ENCODE assay signal across 9 cellular contexts in the genomic region with DNA sequence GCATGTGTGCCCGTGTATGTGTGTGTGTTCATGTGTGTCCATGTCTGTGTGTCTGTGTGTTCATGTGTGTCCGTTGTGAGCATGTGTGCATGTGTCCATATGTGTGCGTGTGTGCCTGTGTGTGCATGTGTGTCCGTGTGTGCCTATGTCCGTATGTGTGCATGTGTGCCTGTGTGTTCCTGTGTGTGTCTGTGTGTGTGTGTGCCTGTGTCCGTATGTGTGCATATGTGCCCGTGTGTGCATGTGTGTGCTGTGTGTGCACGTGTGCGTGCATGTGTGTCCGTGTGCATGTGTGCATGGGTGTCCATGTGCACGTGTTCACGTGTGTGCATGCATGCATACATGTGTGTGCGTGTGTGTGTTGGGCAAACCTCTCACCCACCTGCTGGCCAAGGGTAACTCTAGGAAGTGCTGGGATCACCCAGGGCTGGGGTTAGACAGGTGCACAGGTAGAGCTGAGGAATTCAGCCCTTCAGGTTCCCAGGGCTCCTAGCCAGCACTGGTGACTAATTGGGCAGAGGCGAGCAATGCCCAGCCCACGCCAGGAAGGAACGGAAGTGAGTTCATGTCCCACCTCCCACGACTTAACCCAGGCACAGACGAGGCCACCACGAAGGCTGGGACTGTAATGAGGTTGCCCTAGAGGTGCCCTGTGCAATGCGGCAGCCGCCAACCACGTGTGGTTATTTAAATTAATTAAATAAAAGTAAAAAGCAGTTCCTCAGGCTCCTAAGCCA. TPM values are rescaled to one million over a fixed set of nuclear protein-coding genes. Genes with fewer than 3 reads are reported as not detected.
DNase-seq lines count a peak whose midpoint lies in the region; FAIRE-seq and TF ChIP-seq lines count a peak whose summit lies in the region.
"Had no signal": no experiment of that assay in that cellular context is flagged by ENCODE, and none has a peak within 500 bp of the region (broad histone marks: within the 10 kb centered on the region; RNA-seq: fewer than 3 reads in every experiment).

No MANE protein-coding gene starts in this region.

- H3K9ac ChIP-seq in GM23248 = no peak overlapping the region

- no peak overlapping the region for H3K27ac ChIP-seq in GM23248
- H3K27ac ChIP-seq in OCI-LY7 (ENCODE audit: low read depth, low read length, poor library complexity, severe bottlenecking) = no peak overlapping the region
- H3K27ac ChIP-seq in testis = no peak overlapping the region

- TF ChIP-seq CTCF in bronchial epithelial cell (IDR thresholded peaks at IDR 0.05; ENCODE audit: insufficient read depth, low read length, severe bottlenecking) (no peak), retinal pigment epithelial cell (conservative IDR thresholded peaks at IDR 0.05; ENCODE audit: low read depth, low read length) (no peak), HFFc6 (IDR thresholded peaks at IDR 0.05) (no peak), OCI-LY7 (conservative IDR thresholded peaks at IDR 0.05; ENCODE audit: low read length) (no peak), testis (IDR thresholded peaks at IDR 0.05) (no peak)

- no peak overlapping the region for H3K27ac Mint-ChIP-seq in HFFc6

- no peak for TF ChIP-seq POLR2A in testis (IDR thresholded peaks at IDR 0.05)

- H3K9me2 ChIP-seq in GM23248 (ENCODE audit: insufficient read depth) (no peaks in the 10 kb centered on the region), OCI-LY7 (ENCODE audit: insufficient read depth, low read length) (no peaks in the 10 kb centered on the region)

- no peaks in the 10 kb centered on the region for H3K9me3 Mint-ChIP-seq in HFFc6

- DNase-seq in GM23248 = peak; percentile 56
- DNase-seq in RCC 7860 (ENCODE audit: low spot score) = peak; percentile 83
- DNase-seq in bronchial epithelial cell (ENCODE audit: low read depth) = peak; percentile 92
- DNase-seq in retinal pigment epithelial cell (ENCODE audit: low read depth) = peak; percentile 21
- no peak for DNase-seq in HFFc6
- DNase-seq in OCI-LY7 (ENCODE audit: low spot score) = no peak
- DNase-seq in testis = no peak
- no peak for DNase-seq in cerebellar cortex (ENCODE audit: low spot score)
- DNase-seq: NCI-H1092 treated with DMSO at 0.1 percent for 48 hours had no signal

- H3F3A ChIP-seq in GM23248 (ENCODE audit: insufficient read depth) = no peaks in the 10 kb centered on the region

- H3K9me3 ChIP-seq in GM23248 (ENCODE audit: low read depth) = no peaks in the 10 kb centered on the region
- no peaks in the 10 kb centered on the region for H3K9me3 ChIP-seq in OCI-LY7 (ENCODE audit: low read length)
- no peaks in the 10 kb centered on the region for H3K9me3 ChIP-seq in testis

- H4K20me1 ChIP-seq in GM23248 (ENCODE audit: insufficient read depth) (no peaks in the 10 kb centered on the region), OCI-LY7 (ENCODE audit: insufficient read depth, low read length) (no peaks in the 10 kb centered on the region)

- no peaks in the 10 kb centered on the region for H3K36me3 Mint-ChIP-seq in HFFc6 (ENCODE audit: low read depth)

- POLR2A ChIA-PET in OCI-LY7 (lab: Charles Lee) = no interaction called here

- no peak overlapping the region for H3K4me3 Mint-ChIP-seq in HFFc6

- H3K27me3 ChIP-seq in GM23248 (replicated peaks; ENCODE audit: insufficient read depth) (no peaks in the 10 kb centered on the region), bronchial epithelial cell (ENCODE audit: control insufficient read depth, insufficient read depth, low read length) (no peaks in the 10 kb centered on the region), testis (no peaks in the 10 kb centered on the region)

- H3K4me1 ChIP-seq in GM23248 (ENCODE audit: insufficient read depth) = peaks cover 17% of the 10 kb centered on the region
- no peaks in the 10 kb centered on the region for H3K4me1 ChIP-seq in OCI-LY7 (ENCODE audit: insufficient read depth, low read length, poor library complexity, severe bottlenecking)
- H3K4me1 ChIP-seq in testis = no peaks in the 10 kb centered on the region

- H3K4me1 Mint-ChIP-seq in HFFc6 (ENCODE audit: low read depth) = peaks cover 28% of the 10 kb centered on the region

- peak; percentile 69 for FAIRE-seq in RCC 7860 (lab: Jason Lieb, UNC)
- FAIRE-seq in bronchial epithelial cell (lab: Jason Lieb, UNC) = peak; percentile 96

- H3K27me3 Mint-ChIP-seq in HFFc6 (ENCODE audit: insufficient read depth) = no peaks in the 10 kb centered on the region; the same call in 1 of the 2 replicates

- CTCF ChIA-PET in OCI-LY7 (lab: Charles Lee; ENCODE audit: unreplicated experiment) = no interaction called here

- no TSS peak for BruUV-seq in OCI-LY7 (replicated peaks; lab: Mats Ljungman, UMichigan)

- H3K4me2 ChIP-seq in GM23248 (ENCODE audit: unreplicated experiment) (no peak overlapping the region), OCI-LY7 (ENCODE audit: low read length) (no peak overlapping the region)

- H2AFZ ChIP-seq in GM23248 = no peak overlapping the region
- no peak overlapping the region for H2AFZ ChIP-seq in OCI-LY7 (ENCODE audit: low read length)

- H3K4me3 ChIP-seq in GM23248 (no peak overlapping the region), bronchial epithelial cell (ENCODE audit: low read depth, low read length) (no peak overlapping the region), retinal pigment epithelial cell (ENCODE audit: low read length) (no peak overlapping the region), OCI-LY7 (ENCODE audit: low read depth, low read length, poor library complexity, severe bottlenecking) (no peak overlapping the region), testis (no peak overlapping the region)

- intact Hi-C loops in OCI-LY7 (cut with micrococcal nuclease; ENCODE audit: unreplicated experiment) (no loop called here), testis (cut with DNase I; ENCODE audit: low total_unique reads) (no loop called here)

- in situ Hi-C loops in GM23248 (cut with MboI) = no loop called here

- 70 to 74% methylated on average over 22 of the region's 22 CpGs for WGBS in GM23248 (ENCODE audit: low coverage in 1 of 2, low lambda C conversion rate in 2 of 2, missing lambda C conversion rate in 2 of 2), 2 experiments
- WGBS in testis, 2 donors = 70 to 83% methylated on average over 22 of the region's 22 CpGs

- H3K79me2 ChIP-seq in GM23248 (ENCODE audit: insufficient read depth) (no peaks in the 10 kb centered on the region), OCI-LY7 (ENCODE audit: insufficient read depth, low read depth, low read length) (no peaks in the 10 kb centered on the region)

- H3K36me3 ChIP-seq in GM23248 (ENCODE audit: low read depth) (no peaks in the 10 kb centered on the region), bronchial epithelial cell (ENCODE audit: control insufficient read depth, insufficient read depth, low read length) (no peaks in the 10 kb centered on the region), OCI-LY7 (ENCODE audit: insufficient read depth, low read length) (no peaks in the 10 kb centered on the region), testis (ENCODE audit: low read depth, missing control alignments) (no peaks in the 10 kb centered on the region)

RNA-seq across cellular contexts. Expression of a gene that starts 8.2 kb away (rescaled TPM):
- total RNA-seq in GM23248 (2014; rRNA removed; shearing (Covaris generic)) = 24.5 and 35.1 TPM in 2 replicates
- polyA plus RNA-seq in GM23248 (2016; fragmentation: Nextera tagmentation; extraction: Ambion mirVana) = 102 and 114 TPM in 2 replicates
- total RNA-seq in bronchial epithelial cell = 64.9 and 72.4 TPM in 2 replicates
- total RNA-seq in HFFc6 (2021; fragmentation: NEBNext Ultra II Directional; extraction: Animal tissue kit (Norgen Biotek cat#: 25700)) = 100 to 1,000 TPM; 116 to 128 (median 118) TPM
- total RNA-seq in OCI-LY7 (2014; rRNA removed; shearing (Covaris generic)) = 39.7 and 53.0 TPM in 2 replicates
- 170 and 181 TPM in 2 replicates for total RNA-seq in OCI-LY7 (2022)
- 100 to 1,000 TPM; 137 to 179 TPM for total RNA-seq in testis
- polyA plus RNA-seq in testis (ENCODE audit: insufficient read depth, low read depth, low replicate concordance) = 178 TPM

RNA-seq across cellular contexts. Expression of a gene that starts 35.7 kb away (rescaled TPM):
- 0.22 TPM in 1 of 2 replicates, not detected in the other for total RNA-seq in GM23248 (2014; rRNA removed; shearing (Covaris generic))
- polyA plus RNA-seq in GM23248 (2016; fragmentation: Nextera tagmentation; extraction: Ambion mirVana) (0.23 TPM in 1 of 2 replicates, not detected in the other), testis (ENCODE audit: insufficient read depth, low read depth, low replicate concordance) (3.0 TPM)
- total RNA-seq in bronchial epithelial cell (not detected in 2 replicates), OCI-LY7 (2022) (not detected in 2 replicates), testis (1 to 10 TPM in 1 of 2 donors, under 1 TPM in 1; 0.55 to 2.3 TPM)
- under 1 TPM in 1 of 6 experiments, not detected in 5; 0.20 TPM for total RNA-seq in HFFc6 (2021; fragmentation: NEBNext Ultra II Directional; extraction: Animal tissue kit (Norgen Biotek cat#: 25700))
- not detected in 2 replicates for total RNA-seq in OCI-LY7 (2014; rRNA removed; shearing (Covaris generic))

RNA-seq across cellular contexts. Expression of a gene that starts 51.9 kb away (rescaled TPM):
- 1.4 and 3.0 TPM in 2 replicates for total RNA-seq in GM23248 (2014; rRNA removed; shearing (Covaris generic))
- 1.4 TPM in 2 replicates for polyA plus RNA-seq in GM23248 (2016; fragmentation: Nextera tagmentation; extraction: Ambion mirVana)
- total RNA-seq in bronchial epithelial cell = 1.3 and 3.7 TPM in 2 replicates
- total RNA-seq in HFFc6 (2021; fragmentation: NEBNext Ultra II Directional; extraction: Animal tissue kit (Norgen Biotek cat#: 25700)) = 1 to 10 TPM; 1.7 to 3.9 (median 2.8) TPM
- not detected in 2 replicates for total RNA-seq in OCI-LY7 (2014; rRNA removed; shearing (Covaris generic))
- total RNA-seq in OCI-LY7 (2022) = not detected in 2 replicates
- 1 to 10 TPM in 1 of 2 donors, under 1 TPM in 1; 0.55 to 5.9 TPM for total RNA-seq in testis
- 9.3 TPM for polyA plus RNA-seq in testis (ENCODE audit: insufficient read depth, low read depth, low replicate concordance)

RNA-seq across cellular contexts. Expression of a gene that starts 52.8 kb away (rescaled TPM):
- total RNA-seq in GM23248 (2014; rRNA removed; shearing (Covaris generic)) = 550 and 595 TPM in 2 replicates
- 95.5 and 97.7 TPM in 2 replicates for polyA plus RNA-seq in GM23248 (2016; fragmentation: Nextera tagmentation; extraction: Ambion mirVana)
- total RNA-seq in bronchial epithelial cell = 162 and 205 TPM in 2 replicates
- total RNA-seq in HFFc6 (2021; fragmentation: NEBNext Ultra II Directional; extraction: Animal tissue kit (Norgen Biotek cat#: 25700)) = 100 to 1,000 TPM; 475 to 624 (median 523) TPM
- total RNA-seq in OCI-LY7 (2014; rRNA removed; shearing (Covaris generic)) = 10.1 and 21.6 TPM in 2 replicates
- total RNA-seq in OCI-LY7 (2022) = 28.3 and 55.0 TPM in 2 replicates
- 10 to 100 TPM; 67.7 to 71.4 TPM for total RNA-seq in testis
- 70.6 TPM for polyA plus RNA-seq in testis (ENCODE audit: insufficient read depth, low read depth, low replicate concordance)

Comparison
In these comparisons a context has a peak if more than half of its experiments do, and no peak if none do; other contexts are left out.
1. DNase-seq: peak in GM23248 (single experiment), RCC 7860 (single experiment), bronchial epithelial cell (single experiment) and retinal pigment epithelial cell (single experiment); none in HFFc6 (single experiment), OCI-LY7 (single experiment), testis (single experiment) and cerebellar cortex (single experiment).